12 cellular contexts compared by ENCODE assay signal in the genomic region with DNA sequence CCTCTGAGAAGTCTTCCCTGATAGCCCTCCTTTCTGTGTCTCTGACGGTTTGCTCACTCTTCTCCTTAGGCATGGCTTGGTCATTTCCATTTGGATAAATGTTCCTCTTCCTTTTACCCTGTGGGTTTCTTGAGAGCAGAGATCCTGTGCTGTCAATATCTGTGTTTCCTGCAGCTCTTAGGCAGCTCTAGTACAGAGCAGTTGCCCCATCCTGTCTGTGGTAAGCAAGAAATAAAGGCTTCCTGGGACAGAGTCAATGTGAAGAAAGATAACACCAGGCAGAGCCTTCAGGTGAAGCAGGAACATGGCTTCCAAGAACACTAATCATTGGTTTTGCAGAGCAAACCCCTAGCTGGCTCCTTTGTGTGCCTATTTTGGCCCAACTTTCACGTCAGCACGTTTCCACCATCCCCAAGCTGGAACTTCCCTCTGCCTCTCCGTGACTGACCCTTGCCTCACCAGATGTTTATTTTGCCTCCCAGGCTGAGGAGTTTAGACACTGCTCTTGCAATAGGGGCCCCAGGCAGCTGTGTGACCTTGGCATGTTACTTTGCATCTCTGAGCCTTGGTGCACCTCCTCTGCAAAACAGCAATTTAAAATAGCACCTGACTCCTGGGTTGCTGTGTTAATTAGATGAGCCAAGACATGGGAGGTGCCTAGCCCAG. TPM values are rescaled to one million over a fixed set of nuclear protein-coding genes. Genes with fewer than 3 reads are reported as not detected.
A peak's percentile ranks its signal among the peaks of the same experiment; 100 is the strongest.
DNase-seq lines count a peak whose midpoint lies in the region; ATAC-seq, FAIRE-seq and TF ChIP-seq lines count a peak whose summit lies in the region.
"Had no signal": no experiment of that assay in that cellular context is flagged by ENCODE, and none has a peak within 500 bp of the region (broad histone marks: within the 10 kb centered on the region; RNA-seq: fewer than 3 reads in every experiment).

No MANE protein-coding gene starts in this region.

- ATAC-seq in activated B cell treated with CpG ODN at 0.5 μM for 24 hours (ENCODE audit: low read depth) (no peak), HepG2 (peak; percentile 61), GM18502 (IDR thresholded peaks at IDR 0.05; ENCODE audit: poor library complexity, unreplicated experiment) (no peak), GM18858 (IDR thresholded peaks at IDR 0.05; ENCODE audit: unreplicated experiment) (no peak)

- H3K27me3 Mint-ChIP-seq in activated B cell treated with CpG ODN at 0.5 μM for 24 hours: no peaks in the 10 kb centered on the region

- peaks cover 58% of the 10 kb centered on the region for H3K4me1 Mint-ChIP-seq in activated B cell treated with CpG ODN at 0.5 μM for 24 hours

- H3K27me3 ChIP-seq in HepG2 (ENCODE audit: control insufficient read depth in 1 of 2, insufficient read depth in 2 of 2, low read length in 2 of 2) (peaks cover 2 to 12% of the 10 kb centered on the region in 2 experiments; a peak in 4 of 5 replicates), SJCRH30 (no peaks in the 10 kb centered on the region)

- peak overlapping the region in 1 of 3 experiments; percentile 24; a peak in 2 of 6 replicates for H3K4me3 ChIP-seq in HepG2 (replicated peaks in 1 of 3; ENCODE audit: insufficient read depth in 1 of 3, low read depth in 2 of 3, low read length in 3 of 3)
- H3K4me3 ChIP-seq in SJCRH30: no peak overlapping the region

- H3K36me3 Mint-ChIP-seq in activated B cell treated with CpG ODN at 0.5 μM for 24 hours (ENCODE audit: low read depth): no peaks in the 10 kb centered on the region

- BruUV-seq in HepG2 (replicated peaks; lab: Mats Ljungman, UMichigan): no TSS peak

- H3K9ac ChIP-seq in HepG2 (ENCODE audit: insufficient read depth, low read depth, low read length): no peak overlapping the region

- H3K27ac ChIP-seq in HepG2 (ENCODE audit: extremely low read length, insufficient read depth, low read length) (no peak overlapping the region), SJCRH30 (no peak overlapping the region)
- H3K27ac ChIP-seq: C4-2B had no signal

- peak overlapping the region; percentile 3 for H3K4me3 Mint-ChIP-seq in activated B cell treated with CpG ODN at 0.5 μM for 24 hours

- peak overlapping the region; percentile 99 for H3K27ac Mint-ChIP-seq in activated B cell treated with CpG ODN at 0.5 μM for 24 hours

- H3K36me3 ChIP-seq in HepG2 (replicated peaks in 1 of 2; ENCODE audit: control insufficient read depth in 1 of 2, insufficient read depth in 2 of 2, low read length in 2 of 2) (no peaks in the 10 kb centered on the region), SJCRH30 (no peaks in the 10 kb centered on the region)

- TF ChIP-seq EP300 in HepG2 (IDR thresholded peaks at IDR 0.05; ENCODE audit: low read depth in 2 of 2, low read length in 2 of 2) (peak in 1 of 2 experiments; percentile 25; a peak in 1 of 4 replicates), HepG2 (CRISPR knock-in tag; IDR thresholded peaks at IDR 0.05; ENCODE audit: borderline replicate concordance) (no peak)

- TF ChIP-seq POLR2A in HepG2 (IDR thresholded peaks at IDR 0.05; ENCODE audit: insufficient read depth in 1 of 2, low read depth in 2 of 2, low read length in 2 of 2): no peak

- intact Hi-C loops in activated B cell treated with CpG ODN at 0.5 μM for 24 hours (cut with micrococcal nuclease): loop anchor here (5.0 kb wide), 3 partner anchors 67 to 173 kb away; no protein-coding TSS in a partner anchor
- intact Hi-C loops in HepG2 (cut with micrococcal nuclease; ENCODE audit: unreplicated experiment): loop anchor here (1.0 kb wide), 1 partner anchor 81 kb away; no protein-coding TSS in a partner anchor

- no peaks in the 10 kb centered on the region for H3K9me3 ChIP-seq in HepG2 (ENCODE audit: low read length)
- no peaks in the 10 kb centered on the region for H3K9me3 ChIP-seq in SJCRH30 (replicated peaks)

- peak overlapping the region; percentile 42 for H2AFZ ChIP-seq in HepG2 (ENCODE audit: low read length)

- peak overlapping the region; percentile 65 for H3K4me2 ChIP-seq in HepG2 (ENCODE audit: low read depth, low read length)

- no peak for TF ChIP-seq RAD21 in HepG2 (CRISPR knock-in tag; IDR thresholded peaks at IDR 0.05)

- POLR2A ChIA-PET in activated B cell treated with CpG ODN at 0.5 μM for 24 hours (lab: Charles Lee): interaction anchor here (1.4 kb wide), 2 partner anchors 23 to 49 kb away, joined by 3 to 6 read pairs; a partner anchor contains a TSS
- POLR2A ChIA-PET in HepG2 (lab: Yijun Ruan, JAX): interaction anchor here (1.5 to 1.9 kb wide), 2 partner anchors 13 to 69 kb away, joined by 3 to 6 read pairs; no protein-coding TSS in a partner anchor

- DNase-seq in AG08396 (ENCODE audit: low spot score) (peak; percentile 48), HuH-7 (ENCODE audit: low spot score) (peak; percentile 37), activated B cell treated with CpG ODN at 0.5 μM for 24 hours (no peak), HepG2 (ENCODE audit: low spot score) (no peak), GM19239 (ENCODE audit: insufficient read length, low spot score) (no peak), SJCRH30 (no peak)
- DNase-seq: activated effector memory CD4-positive, alpha-beta T cell treated with anti-CD3 and anti-CD28 coated beads, Interleukin-2, amount 50 U/mL, for 16 hours; NCI-H1417 treated with DMSO at 0.1 percent for 48 hours; OCI-M1 had no signal

- H4K20me1 ChIP-seq in HepG2 (ENCODE audit: insufficient read depth, low read length): no peaks in the 10 kb centered on the region

- CTCF ChIA-PET in activated B cell treated with CpG ODN at 0.5 μM for 24 hours (lab: Charles Lee) (no interaction called here), HepG2 (lab: Yijun Ruan, JAX; ENCODE audit: low intra/inter-chr PET ratio, low total read pairs) (interaction anchor here (1.6 kb wide), 1 partner anchor 81 kb away, joined by 8 read pairs; no protein-coding TSS in a partner anchor)

- no peaks in the 10 kb centered on the region for H3K79me2 ChIP-seq in HepG2 (ENCODE audit: insufficient read depth, low read length)

- in situ Hi-C loops in HepG2 (cut with HindIII; ENCODE audit: extremely low pct_ligation_motif_present, low pct_unique_long_range_greater_than_20kb): no loop called here

- H3K4me1 ChIP-seq in HepG2 (ENCODE audit: insufficient read depth, low read length) (peaks cover 30% of the 10 kb centered on the region), SJCRH30 (no peaks in the 10 kb centered on the region)

- FAIRE-seq in HepG2 (lab: Jason Lieb, UNC): peak; percentile 57
- no peak for FAIRE-seq in GM19239 (lab: Jason Lieb, UNC)

- WGBS in HepG2 (ENCODE audit: low lambda C conversion rate): 3% methylated on average over 4 of the region's 4 CpGs

- H3K9me3 Mint-ChIP-seq in activated B cell treated with CpG ODN at 0.5 μM for 24 hours: no peaks in the 10 kb centered on the region

- no peak for TF ChIP-seq CTCF in activated B cell treated with CpG ODN at 0.5 μM for 24 hours (IDR thresholded peaks at IDR 0.05)
- TF ChIP-seq CTCF in HepG2 (CRISPR knock-in tag; IDR thresholded peaks at IDR 0.05): no peak

TF ChIP-seq in HepG2, 621 proteins besides CTCF, POLR2A, EP300 and RAD21 (continues in another document):
- TF ChIP-seq ZBTB20 (CRISPR knock-in tag; IDR thresholded peaks at IDR 0.05; ENCODE audit: borderline replicate concordance, low read depth): no peak
- no peak for TF ChIP-seq POLR2AphosphoS5 (IDR thresholded peaks at IDR 0.05; ENCODE audit: low read depth, low read length)
- TF ChIP-seq HDAC1 (CRISPR knock-in tag; IDR thresholded peaks at IDR 0.05): peak; percentile 36; the same call in 1 of the 2 replicates
- TF ChIP-seq FOXO1 (CRISPR knock-in tag; IDR thresholded peaks at IDR 0.05): peak; percentile 39; the same call in 1 of the 2 replicates
- no peak for TF ChIP-seq SP2 (CRISPR knock-in tag; IDR thresholded peaks at IDR 0.05)

RNA-seq across cellular contexts. Expression of a gene that starts 49.6 kb away (rescaled TPM):
- total RNA-seq in activated B cell treated with CpG ODN at 0.5 μM for 24 hours (26.9 and 31.5 TPM in 2 replicates), HepG2 (2016; rRNA removed; fragmentation: Illumina TruSeq; extraction: Trizol) (27.9 and 28.6 TPM in 2 replicates)
- total RNA-seq in HepG2 (2016; cell fraction: cytosol; rRNA removed; fragmentation: Illumina TruSeq; extraction: Trizol; ENCODE audit: low read depth): 12.9 and 14.7 TPM in 2 replicates
- total RNA-seq in HepG2 (2016; cell fraction: insoluble cytoplasmic fraction; rRNA removed; fragmentation: Illumina TruSeq; extraction: Trizol): 27.3 TPM in 2 replicates
- 34.8 and 35.5 TPM in 2 replicates for total RNA-seq in HepG2 (2016; cell fraction: membrane; rRNA removed; fragmentation: Illumina TruSeq; extraction: Trizol)
- total RNA-seq in HepG2 (2016; cell fraction: nucleus; rRNA removed; fragmentation: Illumina TruSeq; extraction: Trizol): 31.3 and 31.4 TPM in 2 replicates
- 15.4 and 16.0 TPM in 2 replicates for polyA plus RNA-seq in HepG2 (2011; rRNA removed)
- polyA plus RNA-seq in HepG2 (2011; cell fraction: cytosol; rRNA removed): 12.9 and 14.9 TPM in 2 replicates
- 15.0 and 21.0 TPM in 2 replicates for polyA plus RNA-seq in HepG2 (2011; cell fraction: nucleus; rRNA removed)
- 22.2 and 25.1 TPM in 2 replicates for polyA plus RNA-seq in HepG2 (2012)
- polyA plus RNA-seq in HepG2 (2016; cell fraction: cytosol; fragmentation: Illumina TruSeq; extraction: Trizol; ENCODE audit: low read depth): 7.5 TPM in 2 replicates
- polyA plus RNA-seq in HepG2 (2016; cell fraction: insoluble cytoplasmic fraction; fragmentation: Illumina TruSeq; extraction: Trizol; ENCODE audit: low read depth): 29.2 and 30.6 TPM in 2 replicates
- 18.6 and 19.2 TPM in 2 replicates for polyA plus RNA-seq in HepG2 (2016; cell fraction: membrane; fragmentation: Illumina TruSeq; extraction: Trizol; ENCODE audit: low read depth)
- 36.1 and 41.1 TPM in 2 replicates for polyA plus RNA-seq in HepG2 (2016; cell fraction: nucleus; fragmentation: Illumina TruSeq; extraction: Trizol; ENCODE audit: insufficient read depth, low read depth)
- 34.2 and 46.5 TPM in 2 replicates for polyA minus RNA-seq in HepG2 (2011; rRNA and poly(A)+ RNA removed; ENCODE audit: low replicate concordance)
- polyA minus RNA-seq in HepG2 (2011; cell fraction: cytosol; rRNA and poly(A)+ RNA removed): 16.2 and 16.6 TPM in 2 replicates
- 47.6 and 57.8 TPM in 2 replicates for polyA minus RNA-seq in HepG2 (2011; cell fraction: nucleus; rRNA and poly(A)+ RNA removed)
- total RNA-seq in SJCRH30 (2014; rRNA removed; shearing (Covaris generic)): 36.8 and 41.3 TPM in 2 replicates

Comparison
In these comparisons a context has a peak if more than half of its experiments do, and no peak if none do; other contexts are left out.
1. DNase-seq: peak in AG08396 (single experiment) and HuH-7 (single experiment); none in activated B cell treated with CpG ODN at 0.5 μM for 24 hours (single experiment), HepG2 (single experiment), GM19239 (single experiment) and SJCRH30 (0 of 2).